Comparison of ENCODE assay signal across 25 cellular contexts in the genomic region with DNA sequence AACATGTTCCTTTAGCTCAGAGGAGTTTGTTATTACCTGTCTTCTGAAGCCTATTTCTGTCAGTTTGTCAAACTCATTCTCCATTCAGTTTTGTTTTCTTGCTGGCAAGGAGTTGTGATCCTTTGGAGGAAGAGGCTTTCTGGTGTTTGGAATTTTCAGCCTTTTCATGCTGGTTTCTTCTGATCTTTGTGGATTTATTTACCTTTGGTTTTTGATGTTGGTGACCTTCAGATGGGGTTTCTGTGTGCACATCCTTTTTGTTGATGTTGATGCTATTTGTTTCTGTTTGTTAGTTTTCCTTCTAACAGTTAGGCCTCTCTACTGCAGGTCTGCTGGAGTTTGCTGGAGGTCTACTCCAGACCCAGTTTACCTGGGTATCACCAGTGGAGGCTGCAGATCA.
"Had no signal": no experiment of that assay in that cellular context is flagged by ENCODE, and none has a peak within 500 bp of the region (broad histone marks: within the 10 kb centered on the region; RNA-seq: fewer than 3 reads in every experiment).

No MANE protein-coding gene starts in this region.

- FAIRE-seq: small intestine had no signal

- H3K4me1 Mint-ChIP-seq: naive B cell; stimulated activated memory B cell treated with anti-CD40 and anti-IgM and Interleukin-4, amounts not matched to agents 10 μg/mL and 1 μg/mL and 100 μg/mL, for 72 hours; stimulated activated naive CD8-positive, alpha-beta T cell treated with anti-CD3 and anti-CD28 coated beads, Interleukin-15, amount 100 ng/mL, for 72 hours had no signal

- H3K4me3 ChIP-seq: left ventricle myocardium inferior, lung, ovary, prostate gland, sigmoid colon, tibial nerve, uterus had no signal

- H3K36me3 Mint-ChIP-seq: stimulated activated memory B cell treated with anti-CD40 and anti-IgM and Interleukin-4, amounts not matched to agents 10 μg/mL and 1 μg/mL and 100 μg/mL, for 72 hours had no signal

- DNase-seq: hypothalamus; islet precursor cell; left ventricle myocardium inferior; mesendoderm; naive B cell; natural killer cell; ovary; retina; sigmoid colon; small intestine; stimulated activated CD4-positive, alpha-beta T cell treated with anti-CD3 and anti-CD28 coated beads, Interleukin-1b, Interleukin-23, amount 100 ng/mL, for 48 hours; stimulated activated CD4-positive, alpha-beta T cell treated with anti-CD3 and anti-CD28 coated beads, Interleukin-2, amount 100 ng/mL, for 48 hours; stimulated activated CD4-positive, alpha-beta T cell treated with anti-CD3 and anti-CD28 coated beads, Interleukin-4, amount 100 ng/mL, for 4 hours; stimulated activated CD8-positive, alpha-beta memory T cell treated with anti-CD3 and anti-CD28 coated beads, Interleukin-4, amount 100 ng/mL, for 48 hours; stimulated activated naive CD4-positive, alpha-beta T cell treated with Interleukin-2 at 50 U/mL for 16 hours; stimulated activated naive CD8-positive, alpha-beta T cell treated with anti-CD3 and anti-CD28 coated beads, Interleukin-15, amount 100 ng/mL, for 72 hours; substantia nigra; uterus had no signal

- H3K4me1 ChIP-seq: left ventricle myocardium inferior, prostate gland, sigmoid colon, uterus had no signal

- H3K27ac ChIP-seq: left ventricle myocardium inferior, ovary, prostate gland, sigmoid colon, tibial nerve, uterus had no signal

- H3K27me3 ChIP-seq: ovary, sigmoid colon, tibial nerve, uterus had no signal

- H3K9me3 ChIP-seq: ovary, prostate gland, uterus had no signal

- H3K36me3 ChIP-seq: ovary, prostate gland, sigmoid colon, tibial nerve, uterus had no signal

- H3K27me3 Mint-ChIP-seq: naive B cell; stimulated activated memory B cell treated with anti-CD40 and anti-IgM and Interleukin-4, amounts not matched to agents 10 μg/mL and 1 μg/mL and 100 μg/mL, for 72 hours; stimulated activated naive CD8-positive, alpha-beta T cell treated with anti-CD3 and anti-CD28 coated beads, Interleukin-15, amount 100 ng/mL, for 72 hours; type B pancreatic cell had no signal

- H3K4me3 Mint-ChIP-seq: mesothelial cell of epicardium; naive B cell; natural killer cell; stimulated activated memory B cell treated with anti-CD40 and anti-IgM and Interleukin-4, amounts not matched to agents 10 μg/mL and 1 μg/mL and 100 μg/mL, for 72 hours; stimulated activated naive CD8-positive, alpha-beta T cell treated with anti-CD3 and anti-CD28 coated beads, Interleukin-15, amount 100 ng/mL, for 72 hours had no signal

- H3K27ac Mint-ChIP-seq: mesothelial cell of epicardium; stimulated activated memory B cell treated with anti-CD40 and anti-IgM and Interleukin-4, amounts not matched to agents 10 μg/mL and 1 μg/mL and 100 μg/mL, for 72 hours; stimulated activated naive CD8-positive, alpha-beta T cell treated with anti-CD3 and anti-CD28 coated beads, Interleukin-15, amount 100 ng/mL, for 72 hours; type B pancreatic cell had no signal

- ATAC-seq: right cardiac atrium; stimulated activated memory B cell treated with anti-CD40 and anti-IgM and Interleukin-4, amounts not matched to agents 10 μg/mL and 1 μg/mL and 100 μg/mL, for 72 hours; stimulated activated naive CD8-positive, alpha-beta T cell treated with anti-CD3 and anti-CD28 coated beads, Interleukin-15, amount 100 ng/mL, for 72 hours had no signal
